ENCODE assay signal across 20 cellular contexts in genomic region chr13:100565291-100565690, GRCh38.
"Had no signal": no experiment of that assay in that cellular context is flagged by ENCODE, and none has a peak within 500 bp of the region (broad histone marks: within the 10 kb centered on the region; RNA-seq: fewer than 3 reads in every experiment).

No MANE protein-coding gene starts in this region.

- H3K4me3 Mint-ChIP-seq: activated CD4-positive, alpha-beta T cell treated with anti-CD3 and anti-CD28 coated beads for 36 hours; nephron; WTC11 had no signal

- H3K27me3 Mint-ChIP-seq: activated CD4-positive, alpha-beta T cell treated with anti-CD3 and anti-CD28 coated beads for 36 hours had no signal

- H3K27me3 ChIP-seq: brain microvascular endothelial cell, foreskin keratinocyte, right atrium auricular region, testis, upper lobe of left lung had no signal

- H3K4me1 Mint-ChIP-seq: activated CD4-positive, alpha-beta T cell treated with anti-CD3 and anti-CD28 coated beads for 36 hours; nephron had no signal

- H3K27ac ChIP-seq: brain microvascular endothelial cell, foreskin keratinocyte, prostate gland, right atrium auricular region, upper lobe of left lung had no signal

- H3K36me3 ChIP-seq: brain microvascular endothelial cell, prostate gland, right atrium auricular region, upper lobe of left lung had no signal

- ATAC-seq: activated CD4-positive, alpha-beta T cell treated with anti-CD3 and anti-CD28 coated beads for 36 hours; foreskin keratinocyte had no signal

- DNase-seq: activated CD4-positive, alpha-beta T cell treated with anti-CD3 and anti-CD28 coated beads for 36 hours; activated CD4-positive, alpha-beta T cell treated with anti-CD3 and anti-CD28 coated beads, Interleukin-2, amount 50 U/mL, for 48 hours; activated naive CD4-positive, alpha-beta T cell; anterior cingulate cortex; brain microvascular endothelial cell; central memory CD4-positive, alpha-beta T cell; foreskin keratinocyte; hypothalamus; mammary epithelial cell; midbrain; stimulated activated CD4-positive, alpha-beta T cell treated with anti-CD3 and anti-CD28 coated beads, Interleukin-15, amount 100 ng/mL, for 24 hours; stimulated activated CD4-positive, alpha-beta T cell treated with anti-CD3 and anti-CD28 coated beads, Interleukin-2, amount 100 ng/mL, for 48 hours; testis had no signal

- H3K9me3 ChIP-seq: prostate gland, right atrium auricular region, testis, upper lobe of left lung had no signal

- H3K4me3 ChIP-seq: prostate gland, right atrium auricular region, testis, upper lobe of left lung had no signal

- H3K4me1 ChIP-seq: foreskin keratinocyte, prostate gland, right atrium auricular region, upper lobe of left lung had no signal

- FAIRE-seq: colon, keratinocyte had no signal

- H3K27ac Mint-ChIP-seq: activated CD4-positive, alpha-beta T cell treated with anti-CD3 and anti-CD28 coated beads for 36 hours; nephron had no signal
